13 cellular contexts compared by ENCODE assay signal in genomic region chr4:168589154-168589553, GRCh38.
A peak's percentile ranks its signal among the peaks of the same experiment; 100 is the strongest.
DNase-seq lines count a peak whose midpoint lies in the region; ATAC-seq and TF ChIP-seq lines count a peak whose summit lies in the region.
"Had no signal": no experiment of that assay in that cellular context is flagged by ENCODE, and none has a peak within 500 bp of the region (broad histone marks: within the 10 kb centered on the region; RNA-seq: fewer than 3 reads in every experiment).

No MANE protein-coding gene starts in this region.

- H3K4me3 ChIP-seq in IMR-90 (ENCODE audit: insufficient read depth, low read depth, low read length), result no peak overlapping the region
- no peak overlapping the region for H3K4me3 ChIP-seq in gastroesophageal sphincter

- no TSS peak for BruUV-seq in IMR-90 (replicated peaks; lab: Mats Ljungman, UMichigan)

- H3K9me3 ChIP-seq in IMR-90 (ENCODE audit: control insufficient read depth, insufficient read depth, low read length) (no peaks in the 10 kb centered on the region), gastroesophageal sphincter (no peaks in the 10 kb centered on the region)

- in situ Hi-C loops in IMR-90 (cut with MboI; ENCODE audit: low sequenced_read_pairs), result no loop called here

- TF ChIP-seq POLR2A in IMR-90 (IDR thresholded peaks at IDR 0.05; ENCODE audit: low read depth, low read length) (no peak), gastroesophageal sphincter (IDR thresholded peaks at IDR 0.05) (no peak)

- no peak overlapping the region for H2BK5ac ChIP-seq in IMR-90 (ENCODE audit: low read depth, low read length, poor library complexity, severe bottlenecking)

- H4K91ac ChIP-seq in IMR-90 (ENCODE audit: insufficient read depth, low read depth, low read length), result peak overlapping the region; percentile 64; the same call in 1 of the 2 replicates

- CTCF ChIA-PET in IMR-90 (lab: Yijun Ruan, JAX), result interaction anchor here (1.0 to 1.5 kb wide), 3 partner anchors 23 to 332 kb away, joined by 3 to 4 read pairs (median 3); no protein-coding TSS in a partner anchor

- peak overlapping the region; percentile 48; the same call in 1 of the 2 replicates for H3K18ac ChIP-seq in IMR-90 (ENCODE audit: low read depth, low read length)

- no peak for TF ChIP-seq CTCF in IMR-90 (conservative IDR thresholded peaks at IDR 0.05; ENCODE audit: low read depth, low read length)
- no peak for TF ChIP-seq CTCF in gastroesophageal sphincter (IDR thresholded peaks at IDR 0.05)

- POLR2A ChIA-PET in IMR-90 (lab: Charles Lee; ENCODE audit: unreplicated experiment), result interaction anchor here (0.6 kb wide), 1 partner anchor 20 kb away, joined by 4 read pairs; no protein-coding TSS in a partner anchor

- H2BK20ac ChIP-seq in IMR-90 (ENCODE audit: low read depth, low read length), result peak overlapping the region; percentile 98

- peak overlapping the region; percentile 30; the same call in 1 of the 2 replicates for H3K4me2 ChIP-seq in IMR-90 (ENCODE audit: low read depth, low read length)

- H2AK9ac ChIP-seq in IMR-90 (replicated peaks; ENCODE audit: low read depth, low read length, poor library complexity), result no peak overlapping the region

- H3K79me1 ChIP-seq in IMR-90 (ENCODE audit: low read depth in 1 of 2, low read length in 2 of 2), result peaks cover 0 to 3% of the 10 kb centered on the region in 2 experiments; a peak in 1 of 4 replicates

- no peak overlapping the region for H4K5ac ChIP-seq in IMR-90 (ENCODE audit: low read depth, low read length)

- no peak for ATAC-seq in IMR-90 (ENCODE audit: low read depth)
- no peak for ATAC-seq in gastroesophageal sphincter
- ATAC-seq in GM21576 (IDR thresholded peaks at IDR 0.05; ENCODE audit: unreplicated experiment), result no peak

- H3K27me3 ChIP-seq in IMR-90 (ENCODE audit: control insufficient read depth, insufficient read depth, low read length), result no peaks in the 10 kb centered on the region
- H3K27me3 ChIP-seq in gastroesophageal sphincter, result no peaks in the 10 kb centered on the region

- H3K9ac ChIP-seq in IMR-90 (ENCODE audit: low read depth, low read length), result no peak overlapping the region

- H3K23ac ChIP-seq in IMR-90 (ENCODE audit: low read depth, low read length), result no peak overlapping the region

- DNase-seq in IMR-90 (peak; percentile 90), amniotic stem cell (lab: John Stamatoyannopoulos, UW) (peak; percentile 62), stromal cell of bone marrow (ENCODE audit: low read depth) (peak; percentile 55), globus pallidus (ENCODE audit: low spot score) (no peak), GF-D8 (lab: John Stamatoyannopoulos, UW) (no peak)
- no peak for DNase-seq in activated CD4-positive, alpha-beta T cell treated with anti-CD3 and anti-CD28 coated beads for 4 hours
- DNase-seq: activated gamma-delta T cell; effector CD4-positive, alpha-beta T cell; H9; NCI-H1092 treated with DMSO at 0.1 percent for 48 hours; posterior cingulate gyrus had no signal

- H3K9me1 ChIP-seq in IMR-90 (ENCODE audit: insufficient read depth, low read length), result peaks cover 11% of the 10 kb centered on the region

- WGBS in IMR-90 (ENCODE audit: extremely low coverage in 2 of 2, insufficient read length in 1 of 2), 2 experiments, result 86% methylated on average over 1 of the region's 5 CpGs; no CpG with 5 or more reads in 1 of the 2 experiments
- 37 to 58% methylated on average over 3 to 5 of the region's 5 CpGs for WGBS in gastroesophageal sphincter (ENCODE audit: low coverage in 1 of 2), 2 donors

- peak overlapping the region; percentile 76; the same call in 1 of the 2 replicates for H2AK5ac ChIP-seq in IMR-90 (ENCODE audit: low read depth, low read length)

- no peak for TF ChIP-seq RAD21 in IMR-90 (IDR thresholded peaks at IDR 0.05; ENCODE audit: low read length)

- H3K4me1 ChIP-seq in IMR-90 (ENCODE audit: control insufficient read depth, insufficient read depth, low read length), result peaks cover 22% of the 10 kb centered on the region
- H3K4me1 ChIP-seq in gastroesophageal sphincter, result peaks cover 6 to 30% (median 8%) of the 10 kb centered on the region in 3 donors

- H3K14ac ChIP-seq in IMR-90 (replicated peaks; ENCODE audit: low read depth, low read length), result no peak overlapping the region

- dilution Hi-C loops in IMR-90 (cut with HindIII; ENCODE audit: low sequenced_read_pairs, unreplicated experiment), result no loop called here

- H3K27ac ChIP-seq in IMR-90 (ENCODE audit: insufficient read depth, low read length) (no peak overlapping the region), gastroesophageal sphincter (peak overlapping the region in 3 of 4 donors; percentile 23 to 58 (median 41))

- H2AFZ ChIP-seq in IMR-90 (replicated peaks; ENCODE audit: low read length, poor library complexity), result no peak overlapping the region

- H3K56ac ChIP-seq in IMR-90 (ENCODE audit: extremely low read depth, insufficient read depth, low read length), result no peak overlapping the region

- peak overlapping the region in 1 of 2 experiments; percentile 39; a peak in 1 of 4 replicates for H4K8ac ChIP-seq in IMR-90 (ENCODE audit: low read depth in 2 of 2, low read length in 2 of 2)

- H3K4ac ChIP-seq in IMR-90 (ENCODE audit: low read depth, low read length), result peak overlapping the region; percentile 71; the same call in 1 of the 2 replicates

- H2BK15ac ChIP-seq in IMR-90 (ENCODE audit: low read depth, low read length), result peak overlapping the region; percentile 75

- H3K36me3 ChIP-seq in IMR-90 (ENCODE audit: control insufficient read depth, insufficient read depth, low read length) (no peaks in the 10 kb centered on the region), gastroesophageal sphincter (no peaks in the 10 kb centered on the region)

- intact Hi-C loops in IMR-90 (cut with micrococcal nuclease), result loop anchor here (5.0 kb wide), 2 partner anchors 228 to 407 kb away; no protein-coding TSS in a partner anchor

- no peak for TF ChIP-seq EP300 in gastroesophageal sphincter (IDR thresholded peaks at IDR 0.05)

- H2BK120ac ChIP-seq in IMR-90 (ENCODE audit: low read depth, low read length), result peak overlapping the region; percentile 78

- no peaks in the 10 kb centered on the region for H4K20me1 ChIP-seq in IMR-90 (ENCODE audit: insufficient read depth, low read length)

TF ChIP-seq in IMR-90, 13 proteins besides CTCF, POLR2A, EP300 and RAD21:
- TF ChIP-seq MAZ (IDR thresholded peaks at IDR 0.05; ENCODE audit: borderline replicate concordance, low read depth, low read length) (no peak), FOS (IDR thresholded peaks at IDR 0.05; ENCODE audit: low read depth, low read length) (peak; percentile 82; the same call in 1 of the 2 replicates), SMC3 (IDR thresholded peaks at IDR 0.05; ENCODE audit: low read depth, low read length) (no peak), BHLHE40 (IDR thresholded peaks at IDR 0.05; ENCODE audit: low read depth, low read length) (no peak; the same call in 1 of the 2 replicates), CEBPB (IDR thresholded peaks at IDR 0.05; ENCODE audit: low read depth, low read length) (no peak), CHD1 (IDR thresholded peaks at IDR 0.05; ENCODE audit: low read depth, low read length) (no peak), MXI1 (IDR thresholded peaks at IDR 0.05; ENCODE audit: borderline replicate concordance, low read depth, low read length) (no peak), RCOR1 (IDR thresholded peaks at IDR 0.05; ENCODE audit: insufficient replicate concordance, low read length) (no peak), NFE2L2 (IDR thresholded peaks at IDR 0.05; ENCODE audit: low read depth, low read length) (no peak), USF2 (IDR thresholded peaks at IDR 0.05; ENCODE audit: low read depth, low read length) (no peak), MAFK (IDR thresholded peaks at IDR 0.05; ENCODE audit: low read depth, low read length) (0 out of 2 replicates have a peak, but pooled peaks have one; percentile 7), ELK1 (IDR thresholded peaks at IDR 0.05; ENCODE audit: borderline replicate concordance, low read depth, low read length) (no peak), RFX5 (IDR thresholded peaks at IDR 0.05; ENCODE audit: low read depth, low read length) (no peak)

Comparison
In these comparisons a context has a peak if more than half of its experiments do, and no peak if none do; other contexts are left out.
1. DNase-seq: peak in IMR-90 (single experiment), amniotic stem cell (single experiment) and stromal cell of bone marrow (single experiment); none in activated CD4-positive, alpha-beta T cell treated with anti-CD3 and anti-CD28 coated beads for 4 hours (0 of 2), globus pallidus (single experiment) and GF-D8 (single experiment).